In genomic region chr11:66297610-66298009, GRCh38 we compare ENCODE assay signal across 33 cellular contexts. TPM values are rescaled to one million over a fixed set of nuclear protein-coding genes. Genes with fewer than 3 reads are reported as not detected.
"Had no signal": no experiment of that assay in that cellular context is flagged by ENCODE, and none has a peak within 500 bp of the region (broad histone marks: within the 10 kb centered on the region; RNA-seq: fewer than 3 reads in every experiment).

No MANE protein-coding gene starts in this region.

- ATAC-seq: left colon; left lung; lower lobe of right lung; natural killer cell; right lobe of liver; stimulated activated naive B cell treated with anti-CD40 and anti-IgM and Interleukin-4, amounts not matched to agents 10 μg/mL and 1 μg/mL and 100 μg/mL, for 72 hours; stimulated activated naive CD8-positive, alpha-beta T cell treated with anti-CD3 and anti-CD28 coated beads, Interleukin-15, Interleukin-2, amounts not matched to agents 100 U/mL and 50 U/mL, for 24 hours had no signal

- H3K27ac Mint-ChIP-seq: immature natural killer cell; mesothelial cell of epicardium; naive B cell; natural killer cell; stimulated activated naive B cell treated with anti-CD40 and anti-IgM and Interleukin-4, amounts not matched to agents 10 μg/mL and 1 μg/mL and 100 μg/mL, for 72 hours had no signal

- H3K4me3 ChIP-seq: left lung, lower lobe of right lung, right atrium auricular region, right lobe of liver, smooth muscle cell, stomach, testis, thyroid gland, transverse colon, upper lobe of left lung, vagina had no signal

- H3K9me3 ChIP-seq: left lung, lower lobe of right lung, right atrium auricular region, right lobe of liver, stomach, testis, thyroid gland, transverse colon, upper lobe of left lung, vagina had no signal

- H3K79me2 ChIP-seq: parathyroid adenoma had no signal

- H3K36me3 ChIP-seq: left lung, lower lobe of right lung, right atrium auricular region, right lobe of liver, stomach, thyroid gland, transverse colon, upper lobe of left lung, vagina had no signal

- DNase-seq: hypothalamus; immature natural killer cell; kidney; left colon; lower lobe of right lung; mammary epithelial cell; mesenchymal stem cell; naive B cell; natural killer cell; nucleus accumbens; right lobe of liver; stimulated activated CD4-positive, alpha-beta T cell treated with anti-CD3 and anti-CD28 coated beads, Interleukin-15, amount 100 ng/mL, for 24 hours; stimulated activated CD4-positive, alpha-beta T cell treated with anti-CD3 and anti-CD28 coated beads, Interleukin-2, amount 100 ng/mL, for 24 hours; stimulated activated CD4-positive, alpha-beta T cell treated with anti-CD3 and anti-CD28 coated beads, Interleukin-4, amount 100 ng/mL, for 1 hour; stimulated activated naive B cell treated with anti-CD40 and anti-IgM and Interleukin-4, amounts not matched to agents 10 μg/mL and 1 μg/mL and 100 μg/mL, for 72 hours; stimulated activated naive CD8-positive, alpha-beta T cell treated with anti-CD3 and anti-CD28 coated beads, Interleukin-15, Interleukin-2, amounts not matched to agents 100 U/mL and 50 U/mL, for 24 hours; stomach; testis; thyroid gland; transverse colon; upper lobe of left lung had no signal

- H3K36me3 Mint-ChIP-seq: mesothelial cell of epicardium; naive B cell; natural killer cell; stimulated activated naive B cell treated with anti-CD40 and anti-IgM and Interleukin-4, amounts not matched to agents 10 μg/mL and 1 μg/mL and 100 μg/mL, for 72 hours had no signal

- H3K27ac ChIP-seq: left lung, lower lobe of right lung, parathyroid adenoma, right atrium auricular region, right lobe of liver, stomach, testis, thyroid gland, transverse colon, upper lobe of left lung, vagina had no signal

- H2AFZ ChIP-seq: parathyroid adenoma had no signal

- H3K9me3 Mint-ChIP-seq: mesothelial cell of epicardium; natural killer cell; stimulated activated naive B cell treated with anti-CD40 and anti-IgM and Interleukin-4, amounts not matched to agents 10 μg/mL and 1 μg/mL and 100 μg/mL, for 72 hours had no signal

- H3K27me3 ChIP-seq: right lobe of liver, testis, thyroid gland had no signal

- H3K4me3 Mint-ChIP-seq: immature natural killer cell; mesothelial cell of epicardium; naive B cell; natural killer cell; stimulated activated naive B cell treated with anti-CD40 and anti-IgM and Interleukin-4, amounts not matched to agents 10 μg/mL and 1 μg/mL and 100 μg/mL, for 72 hours had no signal

- H3K4me2 ChIP-seq: smooth muscle cell had no signal

- H3K9ac ChIP-seq: parathyroid adenoma had no signal

- H3K4me1 ChIP-seq: left lung, lower lobe of right lung, parathyroid adenoma, right atrium auricular region, right lobe of liver, testis, thyroid gland, transverse colon, upper lobe of left lung, vagina had no signal

RNA-seq across cellular contexts. Expression of gene TMEM151A, which starts 5.9 kb away (rescaled TPM):
- total RNA-seq: lower lobe of right lung, natural killer cell, posterior vena cava, pulmonary artery endothelial cell, skeletal muscle tissue had no signal
- polyA plus RNA-seq: immature natural killer cell had no signal

RNA-seq across cellular contexts. Expression of gene CD248, which starts 19.2 kb away (rescaled TPM):
- total RNA-seq: pulmonary artery endothelial cell, renal cortical epithelial cell had no signal
- polyA plus RNA-seq: immature natural killer cell, mammary epithelial cell, neural cell had no signal

RNA-seq across cellular contexts. Expression of gene CNIH2, which starts 19.6 kb away (rescaled TPM):
- total RNA-seq: liver, posterior vena cava, right atrium auricular region, skeletal muscle tissue, stomach, thyroid gland had no signal
- polyA plus RNA-seq: immature natural killer cell had no signal
